Comparison of ENCODE assay signal across 11 cellular contexts in genomic region chr13:77022341-77022740, GRCh38.
DNase-seq lines count a peak whose midpoint lies in the region; ATAC-seq, FAIRE-seq and TF ChIP-seq lines count a peak whose summit lies in the region.
"Had no signal": no experiment of that assay in that cellular context is flagged by ENCODE, and none has a peak within 500 bp of the region (broad histone marks: within the 10 kb centered on the region; RNA-seq: fewer than 3 reads in every experiment).

No MANE protein-coding gene starts in this region.

- peaks cover 7% of the 10 kb centered on the region for H3K36me3 ChIP-seq in ACC112 (ENCODE audit: insufficient read depth, low read length)
- H3K36me3 ChIP-seq in muscle layer of colon (ENCODE audit: insufficient read depth, low read length) = peaks cover 8% of the 10 kb centered on the region

- H2AFZ ChIP-seq in ACC112 (ENCODE audit: low read length, unreplicated experiment) = no peak overlapping the region

- in situ Hi-C loops in astrocyte of the spinal cord (cut with HindIII; ENCODE audit: low sequenced_read_pairs) = no loop called here

- peak; percentile 49 for DNase-seq in GM03348 (ENCODE audit: low spot score)
- DNase-seq in astrocyte of the spinal cord (ENCODE audit: low read depth, low spot score) = peak; percentile 26
- DNase-seq in urothelium cell line (ENCODE audit: low spot score) = no peak
- DNase-seq in DMS79 (lab: John Stamatoyannopoulos, UW) = no peak
- DNase-seq: DMS 273 treated with DMSO at 0.1 percent for 48 hours, H9 had no signal

- no peak for TF ChIP-seq CTCF in astrocyte of the spinal cord (IDR thresholded peaks at IDR 0.05; ENCODE audit: low read depth, low read length)

- H3K9ac ChIP-seq in muscle layer of colon (ENCODE audit: low read length) = no peak overlapping the region

- no peak for FAIRE-seq in urothelium cell line (lab: Jason Lieb, UNC)

- H3K4me1 ChIP-seq in ACC112 (ENCODE audit: control insufficient read depth, insufficient read depth, low read length, unreplicated experiment) = peaks cover 34% of the 10 kb centered on the region
- H3K4me1 ChIP-seq in muscle layer of colon (ENCODE audit: insufficient read depth, low read length) = peaks cover 68% of the 10 kb centered on the region

- 0 out of 2 replicates have a peak overlapping the region, but pooled peaks have one; percentile 0 for H3K4me3 ChIP-seq in ACC112 (ENCODE audit: low read depth, low read length)
- no peak overlapping the region for H3K4me3 ChIP-seq in astrocyte of the spinal cord (ENCODE audit: low read depth, low read length)
- no peak overlapping the region for H3K4me3 ChIP-seq in muscle layer of colon (ENCODE audit: low read depth in 1 of 2, low read length in 2 of 2)

- H3K9me3 ChIP-seq in muscle layer of colon (ENCODE audit: low read length) = no peaks in the 10 kb centered on the region

- peaks cover 79% of the 10 kb centered on the region for H3K79me2 ChIP-seq in ACC112 (ENCODE audit: control insufficient read depth, insufficient read depth, low read length, unreplicated experiment)

- H3K27me3 ChIP-seq in ACC112 (ENCODE audit: insufficient read depth, low read length) (no peaks in the 10 kb centered on the region), muscle layer of colon (ENCODE audit: control insufficient read depth in 1 of 2, insufficient read depth in 2 of 2, low read length in 2 of 2) (no peaks in the 10 kb centered on the region)

- no peak overlapping the region for H3K27ac ChIP-seq in ACC112 (ENCODE audit: low read depth, low read length)
- H3K27ac ChIP-seq in muscle layer of colon (ENCODE audit: low read depth, low read length) = peak overlapping the region; percentile 14
- H3K27ac ChIP-seq: epithelial cell of prostate had no signal

- ATAC-seq in GM21367 (IDR thresholded peaks at IDR 0.05; ENCODE audit: unreplicated experiment) (no peak), HG03135 (IDR thresholded peaks at IDR 0.05; ENCODE audit: unreplicated experiment) (no peak)

Comparison
In these comparisons a context has a peak if more than half of its experiments do, and no peak if none do; other contexts are left out.
1. DNase-seq: peak in GM03348 (single experiment) and astrocyte of the spinal cord (single experiment); none in urothelium cell line (single experiment) and DMS79 (single experiment).